34 cellular contexts compared by ENCODE assay signal in genomic region chr16:85761866-85762265, GRCh38. TPM values are rescaled to one million over a fixed set of nuclear protein-coding genes. Genes with fewer than 3 reads are reported as not detected.
DNase-seq lines count a peak whose midpoint lies in the region; ATAC-seq and TF ChIP-seq lines count a peak whose summit lies in the region.
"Had no signal": no experiment of that assay in that cellular context is flagged by ENCODE, and none has a peak within 500 bp of the region (broad histone marks: within the 10 kb centered on the region; RNA-seq: fewer than 3 reads in every experiment).

No MANE protein-coding gene starts in this region.

- no peak overlapping the region for H3K27ac ChIP-seq in coronary artery
- H3K27ac ChIP-seq: ascending aorta, cardiac muscle cell, colonic mucosa, epithelial cell of prostate, pancreas, RWPE1, SK-N-MC had no signal

- CTCF ChIA-PET in activated B cell treated with CpG ODN at 0.5 μM for 24 hours (lab: Charles Lee) = interaction anchor here (0.8 to 4.6 kb wide), 5 partner anchors 15 to 103 kb away, joined by 3 to 42 read pairs (median 8); no protein-coding TSS in a partner anchor

- DNase-seq in SIG-M5 treated with dmso at 0.1 percent for 504 hours (lab: John Stamatoyannopoulos, UW; ENCODE audit: unreplicated experiment) (peak; percentile 63), SIG-M5 (lab: John Stamatoyannopoulos, UW) (no peak), NB4 (ENCODE audit: low read depth) (peak; percentile 84), activated B cell treated with CpG ODN at 0.5 μM for 24 hours (no peak), DMS53 treated with DMSO at 0.1 percent for 48 hours (lab: John Stamatoyannopoulos, UW; ENCODE audit: unreplicated experiment) (no peak), RKO (ENCODE audit: low spot score) (no peak), NCI-H2196 (lab: John Stamatoyannopoulos, UW; ENCODE audit: unreplicated experiment) (no peak), coronary artery (ENCODE audit: low spot score) (no peak)
- DNase-seq: 8988T; activated CD4-positive, alpha-beta memory T cell treated with anti-CD3 and anti-CD28 coated beads for 36 hours; activated CD4-positive, CD25-positive, alpha-beta regulatory T cell treated with anti-CD3 and anti-CD28 coated beads, Interleukin-2, amount 50 U/mL, for 72 hours; activated T-cell treated with anti-CD3 and anti-CD28 coated beads, Interleukin-2, amount 50 U/mL, for 72 hours; CD8-positive, alpha-beta memory T cell; colonic mucosa; effector memory CD4-positive, alpha-beta T cell; mammary epithelial cell; mucosa of descending colon; NCI-H1417 treated with DMSO at 0.1 percent for 48 hours; NCI-H2081 treated with DMSO at 0.1 percent for 48 hours; NCI-H345; nephron progenitor cell; pancreas; stimulated activated CD4-positive, alpha-beta T cell treated with anti-CD3 and anti-CD28 coated beads, Interleukin-15, amount 100 ng/mL, for 24 hours; stimulated activated naive B cell treated with anti-CD40 and anti-IgM and Interleukin-4, amounts not matched to agents 10 μg/mL and 1 μg/mL and 100 μg/mL, for 72 hours; substantia nigra; T-helper 17 cell had no signal

- no peak for TF ChIP-seq POLR2A in NB4 (IDR thresholded peaks at IDR 0.05; ENCODE audit: extremely low read depth, insufficient read length)

- TF ChIP-seq CTCF in NB4 (IDR thresholded peaks at IDR 0.05; ENCODE audit: low read depth, low read length) (no peak), activated B cell treated with CpG ODN at 0.5 μM for 24 hours (IDR thresholded peaks at IDR 0.05) (no peak), coronary artery (IDR thresholded peaks at IDR 0.05) (no peak)

- H3K4me3 Mint-ChIP-seq in activated B cell treated with CpG ODN at 0.5 μM for 24 hours = no peak overlapping the region
- H3K4me3 Mint-ChIP-seq: activated CD4-positive, alpha-beta memory T cell treated with anti-CD3 and anti-CD28 coated beads for 36 hours; activated T-cell treated with anti-CD3 and anti-CD28 coated beads, Interleukin-2, amount 50 U/mL, for 72 hours; CD8-positive, alpha-beta memory T cell; nephron progenitor cell; stimulated activated naive B cell treated with anti-CD40 and anti-IgM and Interleukin-4, amounts not matched to agents 10 μg/mL and 1 μg/mL and 100 μg/mL, for 72 hours; T-helper 17 cell; type B pancreatic cell had no signal

- H3K27ac Mint-ChIP-seq in activated B cell treated with CpG ODN at 0.5 μM for 24 hours = peak overlapping the region; percentile 18
- H3K27ac Mint-ChIP-seq: activated CD4-positive, alpha-beta memory T cell treated with anti-CD3 and anti-CD28 coated beads for 36 hours; activated T-cell treated with anti-CD3 and anti-CD28 coated beads, Interleukin-2, amount 50 U/mL, for 72 hours; nephron progenitor cell; stimulated activated naive B cell treated with anti-CD40 and anti-IgM and Interleukin-4, amounts not matched to agents 10 μg/mL and 1 μg/mL and 100 μg/mL, for 72 hours; T-helper 17 cell; type B pancreatic cell had no signal

- peaks cover 56% of the 10 kb centered on the region for H3K4me1 Mint-ChIP-seq in activated B cell treated with CpG ODN at 0.5 μM for 24 hours

- H3K27me3 Mint-ChIP-seq in activated B cell treated with CpG ODN at 0.5 μM for 24 hours = no peaks in the 10 kb centered on the region

- H3K9me3 Mint-ChIP-seq in activated B cell treated with CpG ODN at 0.5 μM for 24 hours = peaks cover 3% of the 10 kb centered on the region
- H3K9me3 Mint-ChIP-seq: activated CD4-positive, alpha-beta memory T cell treated with anti-CD3 and anti-CD28 coated beads for 36 hours; activated T-cell treated with anti-CD3 and anti-CD28 coated beads, Interleukin-2, amount 50 U/mL, for 72 hours; CD8-positive, alpha-beta memory T cell; nephron progenitor cell; type B pancreatic cell had no signal

- no peaks in the 10 kb centered on the region for H3K36me3 Mint-ChIP-seq in activated B cell treated with CpG ODN at 0.5 μM for 24 hours (ENCODE audit: low read depth)
- H3K36me3 Mint-ChIP-seq: activated CD4-positive, alpha-beta memory T cell treated with anti-CD3 and anti-CD28 coated beads for 36 hours; CD8-positive, alpha-beta memory T cell; stimulated activated naive B cell treated with anti-CD40 and anti-IgM and Interleukin-4, amounts not matched to agents 10 μg/mL and 1 μg/mL and 100 μg/mL, for 72 hours; type B pancreatic cell had no signal

- intact Hi-C loops in activated B cell treated with CpG ODN at 0.5 μM for 24 hours (cut with micrococcal nuclease) = no loop called here

- POLR2A ChIA-PET in activated B cell treated with CpG ODN at 0.5 μM for 24 hours (lab: Charles Lee) = interaction anchor here (0.6 to 1.9 kb wide), 9 partner anchors 10 to 207 kb away, joined by 3 to 13 read pairs (median 4); no protein-coding TSS in a partner anchor

- no peak overlapping the region for H3K4me3 ChIP-seq in NB4 (ENCODE audit: low read depth, low read length)
- H3K4me3 ChIP-seq in coronary artery = no peak overlapping the region
- H3K4me3 ChIP-seq: ascending aorta, cardiac muscle cell, colonic mucosa, GM12878, HAP-1, mucosa of descending colon, pancreas, SK-N-MC had no signal

- ATAC-seq in activated B cell treated with CpG ODN at 0.5 μM for 24 hours (ENCODE audit: low read depth) = no peak
- ATAC-seq: activated T-cell treated with anti-CD3 and anti-CD28 coated beads, Interleukin-2, amount 50 U/mL, for 72 hours; GM12878; mucosa of descending colon; pancreas; stimulated activated naive B cell treated with anti-CD40 and anti-IgM and Interleukin-4, amounts not matched to agents 10 μg/mL and 1 μg/mL and 100 μg/mL, for 72 hours; T-helper 17 cell had no signal

RNA-seq across cellular contexts. Expression of gene C16orf74, which starts 11.0 kb away (rescaled TPM):
- total RNA-seq in activated B cell treated with CpG ODN at 0.5 μM for 24 hours = 16.1 and 18.3 TPM in 2 replicates
- total RNA-seq: activated CD4-positive, alpha-beta memory T cell treated with anti-CD3 and anti-CD28 coated beads for 36 hours; ascending aorta had no signal

RNA-seq across cellular contexts. Expression of gene EMC8, which starts 37.5 kb away (rescaled TPM):
- total RNA-seq in activated B cell treated with CpG ODN at 0.5 μM for 24 hours = 27.8 and 29.0 TPM in 2 replicates

RNA-seq across cellular contexts. Expression of gene COX4I1, which starts 37.6 kb away (rescaled TPM):
- 578 TPM in 2 replicates for total RNA-seq in activated B cell treated with CpG ODN at 0.5 μM for 24 hours

Comparison
In these comparisons a context has a peak if more than half of its experiments do, and no peak if none do; other contexts are left out.
1. DNase-seq: peak in SIG-M5 treated with dmso at 0.1 percent for 504 hours (single experiment) and NB4 (single experiment); none in SIG-M5 (single experiment), activated B cell treated with CpG ODN at 0.5 μM for 24 hours (single experiment), DMS53 treated with DMSO at 0.1 percent for 48 hours (single experiment), RKO (single experiment), NCI-H2196 (single experiment) and coronary artery (single experiment).